In the genomic region with DNA sequence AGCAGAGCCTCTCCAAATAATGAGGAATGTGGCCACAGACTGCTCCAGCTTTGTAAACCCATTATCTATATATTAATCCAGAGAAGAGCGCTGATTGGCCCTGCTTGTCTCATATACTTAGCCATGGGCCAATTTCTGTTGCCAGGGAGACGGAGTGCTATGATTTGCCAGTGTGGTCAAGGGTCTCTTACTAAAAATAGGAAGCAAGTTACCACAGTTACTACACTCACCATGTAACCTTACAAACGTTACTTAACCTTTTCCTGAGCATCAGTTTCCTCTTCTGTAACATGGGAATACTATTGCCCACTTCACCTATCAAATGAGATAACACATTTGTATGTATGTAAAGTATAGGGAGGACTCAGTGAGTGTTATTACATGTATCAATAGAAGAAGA, we compare ENCODE assay signal across 13 cellular contexts. TPM values are rescaled to one million over a fixed set of nuclear protein-coding genes. Genes with fewer than 3 reads are reported as not detected.
DNase-seq lines count a peak whose midpoint lies in the region; ATAC-seq, FAIRE-seq and TF ChIP-seq lines count a peak whose summit lies in the region.
"Had no signal": no experiment of that assay in that cellular context is flagged by ENCODE, and none has a peak within 500 bp of the region (broad histone marks: within the 10 kb centered on the region; RNA-seq: fewer than 3 reads in every experiment).

No MANE protein-coding gene starts in this region.

- H3K27ac Mint-ChIP-seq in activated T-cell treated with anti-CD3 and anti-CD28 coated beads, Interleukin-2, amount 50 U/mL, for 24 hours: peak overlapping the region; percentile 88
- peak overlapping the region; percentile 95 for H3K27ac Mint-ChIP-seq in activated T-helper 17 cell treated with anti-CD3 and anti-CD28 coated beads, Interleukin-2, amount 50 U/mL, for 72 hours

- 66% methylated on average over 3 of the region's 3 CpGs for WGBS in right cardiac atrium

- H3K27me3 Mint-ChIP-seq in activated T-cell treated with anti-CD3 and anti-CD28 coated beads, Interleukin-2, amount 50 U/mL, for 24 hours: peaks cover 24% of the 10 kb centered on the region
- peaks cover 13% of the 10 kb centered on the region for H3K27me3 Mint-ChIP-seq in activated T-helper 17 cell treated with anti-CD3 and anti-CD28 coated beads, Interleukin-2, amount 50 U/mL, for 72 hours

- peak overlapping the region; percentile 24 for H3K4me3 Mint-ChIP-seq in activated T-cell treated with anti-CD3 and anti-CD28 coated beads, Interleukin-2, amount 50 U/mL, for 24 hours
- peak overlapping the region; percentile 80 for H3K4me3 Mint-ChIP-seq in activated T-helper 17 cell treated with anti-CD3 and anti-CD28 coated beads, Interleukin-2, amount 50 U/mL, for 72 hours
- H3K4me3 Mint-ChIP-seq: naive thymus-derived CD8-positive, alpha-beta T cell had no signal

- intact Hi-C loops in kidney (cut with DNase I) (no loop called here), tibial artery (cut with DNase I; ENCODE audit: low total_unique reads) (loop anchor here (2.0 kb wide), 1 partner anchor 43 kb away; a partner anchor contains a TSS), right cardiac atrium (cut with DNase I) (loop anchor here in 3 of 4 donors (5.0 to 10.0 kb wide), 2 partner anchors 39 to 51 kb away; a partner anchor contains a TSS)

- H3K4me3 ChIP-seq in kidney (ENCODE audit: low read length in 2 of 2): no peak overlapping the region
- H3K4me3 ChIP-seq in tibial artery: no peak overlapping the region
- H3K4me3 ChIP-seq in right cardiac atrium (ENCODE audit: low read length): no peak overlapping the region

- TF ChIP-seq CTCF in kidney (IDR thresholded peaks at IDR 0.05; ENCODE audit: borderline replicate concordance, extremely low read depth, insufficient read depth): no peak
- TF ChIP-seq CTCF in tibial artery (IDR thresholded peaks at IDR 0.05): no peak

- H3K4me1 Mint-ChIP-seq in activated T-cell treated with anti-CD3 and anti-CD28 coated beads, Interleukin-2, amount 50 U/mL, for 24 hours (ENCODE audit: low read depth): peaks cover 49% of the 10 kb centered on the region
- peaks cover 31% of the 10 kb centered on the region for H3K4me1 Mint-ChIP-seq in activated T-helper 17 cell treated with anti-CD3 and anti-CD28 coated beads, Interleukin-2, amount 50 U/mL, for 72 hours

- no peak for DNase-seq in activated T-cell treated with anti-CD3 and anti-CD28 coated beads, Interleukin-2, amount 50 U/mL, for 24 hours
- no peak for DNase-seq in activated T-cell treated with anti-CD3 and anti-CD28 coated beads, Interleukin-2, amount 50 U/mL, for 48 hours
- peak; percentile 1 for DNase-seq in kidney
- DNase-seq in tibial artery: peak in 1 of 2 donors; percentile 28
- DNase-seq in RKO (ENCODE audit: low spot score): no peak
- no peak for DNase-seq in right cardiac atrium
- DNase-seq: naive thymus-derived CD8-positive, alpha-beta T cell; NCI-H1930; stimulated activated CD4-positive, alpha-beta T cell treated with anti-CD3 and anti-CD28 coated beads, Interleukin-1b, Interleukin-23, amount 100 ng/mL, for 48 hours had no signal

- H3K9me3 Mint-ChIP-seq in activated T-cell treated with anti-CD3 and anti-CD28 coated beads, Interleukin-2, amount 50 U/mL, for 24 hours: no peaks in the 10 kb centered on the region
- H3K9me3 Mint-ChIP-seq in activated T-helper 17 cell treated with anti-CD3 and anti-CD28 coated beads, Interleukin-2, amount 50 U/mL, for 72 hours: no peaks in the 10 kb centered on the region
- H3K9me3 Mint-ChIP-seq: naive thymus-derived CD8-positive, alpha-beta T cell had no signal

- H3K27me3 ChIP-seq in tibial artery (no peaks in the 10 kb centered on the region), right cardiac atrium (ENCODE audit: control insufficient read depth, insufficient read depth) (no peaks in the 10 kb centered on the region)

- peak overlapping the region in 1 of 2 donors; percentile 10 for H3K27ac ChIP-seq in kidney (ENCODE audit: low read depth in 2 of 2, low read length in 2 of 2)
- H3K27ac ChIP-seq in tibial artery: peak overlapping the region; percentile 54 to 65
- no peak overlapping the region for H3K27ac ChIP-seq in right cardiac atrium (ENCODE audit: low read length)

- peaks cover under 1% of the 10 kb centered on the region in 2 donors for H3K4me1 ChIP-seq in kidney (ENCODE audit: control insufficient read depth in 1 of 2, insufficient read depth in 1 of 2, low read depth in 1 of 2, low read length in 2 of 2)
- H3K4me1 ChIP-seq in tibial artery: peaks cover 2 to 36% (median 24%) of the 10 kb centered on the region in 4 donors
- peaks cover under 1% of the 10 kb centered on the region for H3K4me1 ChIP-seq in right cardiac atrium (ENCODE audit: control insufficient read depth, insufficient read depth, low read length)

- ATAC-seq in activated T-helper 17 cell treated with anti-CD3 and anti-CD28 coated beads, Interleukin-2, amount 50 U/mL, for 72 hours (replicated peaks): no peak
- ATAC-seq in HG02852 (IDR thresholded peaks at IDR 0.05; ENCODE audit: unreplicated experiment) (no peak), right cardiac atrium (no peak)

- H3K36me3 ChIP-seq in kidney (ENCODE audit: control insufficient read depth in 1 of 2, insufficient read depth in 2 of 2, low read length in 2 of 2) (no peaks in the 10 kb centered on the region), tibial artery (no peaks in the 10 kb centered on the region)

- H3K36me3 Mint-ChIP-seq in activated T-cell treated with anti-CD3 and anti-CD28 coated beads, Interleukin-2, amount 50 U/mL, for 24 hours (ENCODE audit: low read depth): no peaks in the 10 kb centered on the region
- H3K36me3 Mint-ChIP-seq in activated T-helper 17 cell treated with anti-CD3 and anti-CD28 coated beads, Interleukin-2, amount 50 U/mL, for 72 hours (ENCODE audit: low read depth): peaks cover 4% of the 10 kb centered on the region
- H3K36me3 Mint-ChIP-seq: naive thymus-derived CD8-positive, alpha-beta T cell had no signal

- no peaks in the 10 kb centered on the region for H3K9me3 ChIP-seq in kidney (ENCODE audit: control insufficient read depth in 1 of 2, low read length in 2 of 2)
- no peaks in the 10 kb centered on the region for H3K9me3 ChIP-seq in tibial artery
- H3K9me3 ChIP-seq in right cardiac atrium (ENCODE audit: control insufficient read depth, low read length): no peaks in the 10 kb centered on the region

- H3K9ac ChIP-seq in kidney (ENCODE audit: low read length in 2 of 2): no peak overlapping the region

- FAIRE-seq in kidney (lab: Jason Lieb, UNC): no peak
- FAIRE-seq: colon, urothelium cell line had no signal

RNA-seq across cellular contexts. Expression of a gene that starts 7.7 kb away (rescaled TPM):
- 10 to 100 TPM; 10.1 to 10.7 TPM for total RNA-seq in activated T-helper 17 cell treated with anti-CD3 and anti-CD28 coated beads, Interleukin-2, amount 50 U/mL, for 72 hours
- total RNA-seq in kidney (152 TPM), right cardiac atrium (1 to 10 TPM in 1 of 4 donors, under 1 TPM in 3; 0.92 to 1.2 (median 0.97) TPM)
- polyA plus RNA-seq in kidney (ENCODE audit: insufficient read depth, low read depth, low replicate concordance) (416 TPM), right cardiac atrium (3.7 TPM)
- total RNA-seq: naive thymus-derived CD8-positive, alpha-beta T cell had no signal
- polyA plus RNA-seq: naive thymus-derived CD8-positive, alpha-beta T cell had no signal

RNA-seq across cellular contexts. Expression of a gene that starts 24.3 kb away (rescaled TPM):
- not detected for total RNA-seq in activated T-helper 17 cell treated with anti-CD3 and anti-CD28 coated beads, Interleukin-2, amount 50 U/mL, for 72 hours
- total RNA-seq in kidney: 8.4 TPM
- polyA plus RNA-seq in kidney (ENCODE audit: insufficient read depth, low read depth, low replicate concordance): 2.5 TPM
- total RNA-seq in right cardiac atrium: 1 to 10 TPM in 2 of 4 donors, under 1 TPM in 2; 0.54 to 2.0 (median 1.1) TPM
- 1.6 TPM for polyA plus RNA-seq in right cardiac atrium
- total RNA-seq: naive thymus-derived CD8-positive, alpha-beta T cell had no signal
- polyA plus RNA-seq: naive thymus-derived CD8-positive, alpha-beta T cell had no signal

RNA-seq across cellular contexts. Expression of a gene that starts 27.7 kb away (rescaled TPM):
- total RNA-seq in activated T-helper 17 cell treated with anti-CD3 and anti-CD28 coated beads, Interleukin-2, amount 50 U/mL, for 72 hours: 1,000 to 10,000 TPM; 1,035 to 1,445 TPM
- total RNA-seq in kidney: 141 TPM
- polyA plus RNA-seq in kidney (ENCODE audit: insufficient read depth, low read depth, low replicate concordance): 204 TPM
- total RNA-seq in right cardiac atrium: 100 to 1,000 TPM in 3 of 4 donors, 10 to 100 TPM in 1; 95.9 to 243 (median 148) TPM
- polyA plus RNA-seq in right cardiac atrium: 329 TPM

RNA-seq across cellular contexts. Expression of a gene that starts 32.6 kb away (rescaled TPM):
- 1 to 10 TPM; 3.2 to 9.6 TPM for total RNA-seq in activated T-helper 17 cell treated with anti-CD3 and anti-CD28 coated beads, Interleukin-2, amount 50 U/mL, for 72 hours
- 0.91 TPM for total RNA-seq in kidney
- 1.9 TPM for polyA plus RNA-seq in kidney (ENCODE audit: insufficient read depth, low read depth, low replicate concordance)
- not detected for total RNA-seq in right cardiac atrium
- polyA plus RNA-seq in right cardiac atrium: not detected

RNA-seq across cellular contexts. Expression of a gene that starts 37.6 kb away (rescaled TPM):
- 100 to 1,000 TPM; 530 to 753 TPM for total RNA-seq in activated T-helper 17 cell treated with anti-CD3 and anti-CD28 coated beads, Interleukin-2, amount 50 U/mL, for 72 hours
- total RNA-seq in kidney: 1,542 TPM
- polyA plus RNA-seq in kidney (ENCODE audit: insufficient read depth, low read depth, low replicate concordance): 1,580 TPM
- 100 to 1,000 TPM; 334 to 461 (median 411) TPM for total RNA-seq in right cardiac atrium
- polyA plus RNA-seq in right cardiac atrium: 819 TPM

Comparison
In these comparisons a context has a peak if more than half of its experiments do, and no peak if none do; other contexts are left out.
1. RNA of a gene that starts 7.7 kb away (total RNA-seq): 152 TPM in kidney (single experiment); 10.1 to 10.7 TPM in activated T-helper 17 cell treated with anti-CD3 and anti-CD28 coated beads, Interleukin-2, amount 50 U/mL, for 72 hours and 0.92 to 1.2 TPM in right cardiac atrium; every median in the first group is over 10 times any median in the second.